11 cellular contexts compared by ENCODE assay signal in genomic region chr7:151046603-151047573, GRCh38. TPM values are rescaled to one million over a fixed set of nuclear protein-coding genes. Genes with fewer than 3 reads are reported as not detected.
DNase-seq lines count a peak whose midpoint lies in the region; FAIRE-seq and TF ChIP-seq lines count a peak whose summit lies in the region.
"Had no signal": no experiment of that assay in that cellular context is flagged by ENCODE, and none has a peak within 500 bp of the region (broad histone marks: within the 10 kb centered on the region; RNA-seq: fewer than 3 reads in every experiment).

No MANE protein-coding gene starts in this region.

- no peak for FAIRE-seq in HTR-8/SVneo (lab: Jason Lieb, UNC)
- FAIRE-seq: D721Med had no signal

- peak overlapping the region; percentile 21; the same call in 1 of the 2 replicates for H3K27ac ChIP-seq in VCaP
- H3K27ac ChIP-seq: KMS-11, upper lobe of left lung had no signal

- no peaks in the 10 kb centered on the region for H3K27me3 Mint-ChIP-seq in activated T-cell treated with anti-CD3 and anti-CD28 coated beads, Interleukin-2, amount 50 U/mL, for 24 hours

- TF ChIP-seq CTCF in VCaP (conservative IDR thresholded peaks at IDR 0.05), result no peak

- H3K4me1 Mint-ChIP-seq in activated T-cell treated with anti-CD3 and anti-CD28 coated beads, Interleukin-2, amount 50 U/mL, for 24 hours (ENCODE audit: low read depth), result peaks cover 1% of the 10 kb centered on the region

- no peak overlapping the region for H3K27ac Mint-ChIP-seq in activated T-cell treated with anti-CD3 and anti-CD28 coated beads, Interleukin-2, amount 50 U/mL, for 24 hours

- H3K9me3 Mint-ChIP-seq in activated T-cell treated with anti-CD3 and anti-CD28 coated beads, Interleukin-2, amount 50 U/mL, for 24 hours, result no peaks in the 10 kb centered on the region

- peak; percentile 86 for DNase-seq in DMS 273 (lab: John Stamatoyannopoulos, UW; ENCODE audit: unreplicated experiment)
- peak; percentile 58 for DNase-seq in HTR-8/SVneo (ENCODE audit: insufficient read length, low spot score)
- peak; percentile 87 for DNase-seq in myocyte (ENCODE audit: low read depth)
- DNase-seq in NCI-H2107 treated with DMSO at 0.1 percent for 48 hours (lab: John Stamatoyannopoulos, UW; ENCODE audit: unreplicated experiment), result no peak
- DNase-seq in activated T-cell treated with anti-CD3 and anti-CD28 coated beads, Interleukin-2, amount 50 U/mL, for 24 hours, result no peak
- no peak for DNase-seq in activated T-cell treated with anti-CD3 and anti-CD28 coated beads for 4 hours
- DNase-seq: activated CD4-positive, alpha-beta T cell treated with anti-CD3 and anti-CD28 coated beads, Interleukin-2, amount 50 U/mL, for 1 hour; upper lobe of left lung had no signal

- no peak overlapping the region for H3K4me3 Mint-ChIP-seq in activated T-cell treated with anti-CD3 and anti-CD28 coated beads, Interleukin-2, amount 50 U/mL, for 24 hours

- peaks cover 33% of the 10 kb centered on the region for H3K36me3 Mint-ChIP-seq in activated T-cell treated with anti-CD3 and anti-CD28 coated beads, Interleukin-2, amount 50 U/mL, for 24 hours (ENCODE audit: low read depth)

RNA-seq across cellular contexts. Expression of gene ASIC3, which starts 1.4 kb away (rescaled TPM):
- 3.6 and 5.5 TPM in 2 replicates for total RNA-seq in myocyte
- 17.5 TPM for polyA plus RNA-seq in myocyte (2012)

RNA-seq across cellular contexts. Expression of gene CDK5, which starts 10.8 kb away (rescaled TPM):
- 34.0 TPM in 2 replicates for total RNA-seq in myocyte
- 74.5 TPM for polyA plus RNA-seq in myocyte (2012)

RNA-seq across cellular contexts. Expression of gene SLC4A2, which starts 12.5 kb away (rescaled TPM):
- total RNA-seq in myocyte, result 516 and 662 TPM in 2 replicates
- polyA plus RNA-seq in myocyte (2012), result 681 TPM

RNA-seq across cellular contexts. Expression of gene ABCB8, which starts 18.6 kb away (rescaled TPM):
- 47.8 and 53.0 TPM in 2 replicates for total RNA-seq in myocyte
- 55.2 TPM for polyA plus RNA-seq in myocyte (2012)

RNA-seq across cellular contexts. Expression of gene ATG9B, which starts 22.6 kb away (rescaled TPM):
- total RNA-seq in myocyte, result 0.11 and 0.21 TPM in 2 replicates
- polyA plus RNA-seq in myocyte (2012), result 0.57 TPM

Comparison
In these comparisons a context has a peak if more than half of its experiments do, and no peak if none do; other contexts are left out.
1. DNase-seq: peak in DMS 273 (single experiment), HTR-8/SVneo (single experiment) and myocyte (single experiment); none in NCI-H2107 treated with DMSO at 0.1 percent for 48 hours (single experiment), activated T-cell treated with anti-CD3 and anti-CD28 coated beads, Interleukin-2, amount 50 U/mL, for 24 hours (single experiment) and activated T-cell treated with anti-CD3 and anti-CD28 coated beads for 4 hours (single experiment).